ENCODE assay signal across 8 cellular contexts in the genomic region with DNA sequence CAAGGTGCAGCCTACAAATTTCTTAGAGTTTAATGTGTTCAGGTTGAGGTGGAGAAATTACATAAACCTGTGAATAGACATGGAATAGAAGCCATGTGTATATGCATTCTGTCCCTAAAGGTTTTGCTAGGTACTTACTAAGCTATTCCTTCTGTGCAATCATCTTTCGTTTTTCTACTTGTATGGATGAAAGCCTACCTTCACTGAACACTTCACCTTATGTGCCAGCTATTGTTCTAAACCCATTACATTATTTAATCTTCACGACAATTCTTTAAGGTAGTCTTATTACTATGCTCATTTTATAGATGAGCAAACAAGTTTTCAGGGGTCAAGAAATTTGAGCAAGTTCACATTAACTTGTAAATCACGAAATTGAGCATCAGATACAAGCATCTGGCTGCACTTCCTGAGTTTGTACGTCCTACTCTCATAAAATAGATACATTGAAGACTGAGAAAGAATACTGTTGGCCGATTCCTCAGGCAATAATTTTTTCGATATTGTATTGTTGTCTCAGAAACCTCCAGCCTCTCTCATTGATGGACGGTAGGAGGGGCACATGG. TPM values are rescaled to one million over a fixed set of nuclear protein-coding genes. Genes with fewer than 3 reads are reported as not detected.
DNase-seq lines count a peak whose midpoint lies in the region; ATAC-seq and TF ChIP-seq lines count a peak whose summit lies in the region.

No MANE protein-coding gene starts in this region.

- no peaks in the 10 kb centered on the region; the same call in 1 of the 2 replicates for H3K4me1 ChIP-seq in SJCRH30
- peaks cover 5 to 14% (median 9%) of the 10 kb centered on the region in 3 donors for H3K4me1 ChIP-seq in skeletal muscle tissue (ENCODE audit: control insufficient read depth in 3 of 3, insufficient read depth in 3 of 3, low read length in 3 of 3)

- H3K27ac ChIP-seq in SJCRH30 = peak overlapping the region; percentile 39; the same call in 1 of the 2 replicates
- H3K27ac ChIP-seq in skeletal muscle tissue (ENCODE audit: low read depth, low read length) = peak overlapping the region; percentile 65

- TF ChIP-seq CTCF in fibroblast of villous mesenchyme (IDR thresholded peaks at IDR 0.05; ENCODE audit: insufficient read depth, low read depth, low read length) = no peak

- H3K4me3 ChIP-seq in SJCRH30 (peak overlapping the region; percentile 65), fibroblast of villous mesenchyme (ENCODE audit: low read depth, low read length) (peak overlapping the region; percentile 67), skeletal muscle tissue (ENCODE audit: low read length in 3 of 3) (peak overlapping the region; percentile 75 to 77 (median 75))

- H3K9me3 ChIP-seq in SJCRH30 (replicated peaks) = no peaks in the 10 kb centered on the region
- H3K9me3 ChIP-seq in skeletal muscle tissue (ENCODE audit: control insufficient read depth in 3 of 3, low read length in 3 of 3) = no peaks in the 10 kb centered on the region

- H3K9ac ChIP-seq in skeletal muscle tissue (ENCODE audit: low read depth in 1 of 3, low read length in 3 of 3) = peak overlapping the region; percentile 71 to 88 (median 87)

- ATAC-seq in GM19455 (IDR thresholded peaks at IDR 0.05; ENCODE audit: unreplicated experiment) (no peak), GM21723 (IDR thresholded peaks at IDR 0.05; ENCODE audit: unreplicated experiment) (no peak)

- DNase-seq in DMS53 (lab: John Stamatoyannopoulos, UW) (peak; percentile 48), DMS53 treated with DMSO at 0.1 percent for 48 hours (lab: John Stamatoyannopoulos, UW; ENCODE audit: unreplicated experiment) (no peak), SJCRH30 (no peak), fibroblast of villous mesenchyme (ENCODE audit: low read depth) (no peak)
- DNase-seq in stimulated activated CD4-positive, alpha-beta T cell treated with anti-CD3 and anti-CD28 coated beads, Interleukin-4, amount 100 ng/mL, for 24 hours = no peak

- H3K27me3 ChIP-seq in SJCRH30 = no peaks in the 10 kb centered on the region
- no peaks in the 10 kb centered on the region for H3K27me3 ChIP-seq in skeletal muscle tissue (ENCODE audit: control insufficient read depth in 3 of 3, insufficient read depth in 3 of 3, low read length in 3 of 3)

- peaks cover 18% of the 10 kb centered on the region for H3K36me3 ChIP-seq in SJCRH30
- H3K36me3 ChIP-seq in skeletal muscle tissue (ENCODE audit: control insufficient read depth in 3 of 3, insufficient read depth in 3 of 3, low read length in 3 of 3) = peaks cover 10 to 12% (median 10%) of the 10 kb centered on the region in 3 donors

RNA-seq across cellular contexts. Expression of a gene that starts 0.6 kb away (rescaled TPM):
- 128 and 159 TPM in 2 replicates for total RNA-seq in SJCRH30 (2014; rRNA removed; shearing (Covaris generic))
- total RNA-seq in fibroblast of villous mesenchyme (61.8 and 72.1 TPM in 2 replicates), skeletal muscle tissue (27.1 TPM)

RNA-seq across cellular contexts. Expression of a gene that starts 25.8 kb away (rescaled TPM):
- total RNA-seq in SJCRH30 (2014; rRNA removed; shearing (Covaris generic)) = 15.1 and 16.1 TPM in 2 replicates
- total RNA-seq in fibroblast of villous mesenchyme (6.1 and 9.1 TPM in 2 replicates), skeletal muscle tissue (56.9 TPM)
